In the genomic region with DNA sequence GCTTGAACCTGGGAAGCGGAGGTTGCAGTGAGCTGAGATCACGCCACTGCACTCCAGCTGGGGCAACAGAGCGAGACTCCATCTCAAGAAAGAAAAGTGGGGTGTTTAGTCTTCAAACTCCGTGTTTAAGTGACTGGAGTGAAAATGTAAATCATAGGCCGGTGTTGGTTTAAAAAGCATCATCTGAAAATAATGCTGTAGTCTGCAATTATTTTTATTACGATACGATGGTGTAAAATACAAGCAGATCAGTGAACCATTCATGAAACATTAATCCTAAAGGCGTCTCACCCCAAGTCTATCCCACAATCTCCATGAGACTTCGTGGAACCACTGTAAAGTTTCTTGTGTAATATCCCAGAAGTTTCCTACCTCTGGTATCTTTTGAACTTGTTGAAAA, we compare ENCODE assay signal across 1 cellular context.
TF ChIP-seq lines count a peak whose summit lies in the region.

No MANE protein-coding gene starts in this region.

TF ChIP-seq in A549, 52 proteins besides CTCF, POLR2A, EP300 and RAD21 (continued from another document):
- TF ChIP-seq MYC (IDR thresholded peaks at IDR 0.05; ENCODE audit: borderline replicate concordance, low read length) = no peak
TF ChIP-seq in A549: peak in this region for 1.
